In genomic region chr6:155710704-155711103, GRCh38 we compare ENCODE assay signal across 19 cellular contexts.
DNase-seq lines count a peak whose midpoint lies in the region; ATAC-seq, FAIRE-seq and TF ChIP-seq lines count a peak whose summit lies in the region.
"Had no signal": no experiment of that assay in that cellular context is flagged by ENCODE, and none has a peak within 500 bp of the region (broad histone marks: within the 10 kb centered on the region; RNA-seq: fewer than 3 reads in every experiment).

No MANE protein-coding gene starts in this region.

- H3K9me3 ChIP-seq in K562 (replicated peaks; ENCODE audit: control insufficient read depth, insufficient read depth, low read depth, low read length) (no peaks in the 10 kb centered on the region), neural progenitor cell (ENCODE audit: low read depth) (no peaks in the 10 kb centered on the region), colonic mucosa (no peaks in the 10 kb centered on the region)
- H3K9me3 ChIP-seq: SJCRH30 had no signal

- H3K36me3 Mint-ChIP-seq in neural progenitor cell (no peaks in the 10 kb centered on the region), progenitor cell of endocrine pancreas (ENCODE audit: insufficient read depth) (no peaks in the 10 kb centered on the region)
- H3K36me3 Mint-ChIP-seq: CD14-positive monocyte had no signal

- intact Hi-C loops in K562 (cut with micrococcal nuclease), result no loop called here
- intact Hi-C loops in colonic mucosa (cut with DNase I), result no loop called here

- H2AFZ ChIP-seq in K562 (ENCODE audit: low read depth, low read length) (no peak overlapping the region), neural progenitor cell (replicated peaks) (peak overlapping the region; percentile 2)

- H3K27ac Mint-ChIP-seq in neural progenitor cell (no peak overlapping the region), progenitor cell of endocrine pancreas (no peak overlapping the region)
- H3K27ac Mint-ChIP-seq: CD14-positive monocyte, HFFc6 had no signal

- DNase-seq in D721Med (ENCODE audit: insufficient read length, low spot score), result no peak
- DNase-seq in HT-29 (ENCODE audit: low spot score), result peak; percentile 45
- DNase-seq in K562 (ENCODE audit: extremely low read depth in 1 of 4, low spot score in 3 of 4), result no peak
- DNase-seq in neural progenitor cell (ENCODE audit: low spot score), result peak; percentile 8
- no peak for DNase-seq in progenitor cell of endocrine pancreas (ENCODE audit: low spot score, unreplicated experiment)
- DNase-seq in stimulated activated naive CD4-positive, alpha-beta T cell (lab: John Stamatoyannopoulos, UW), result no peak
- no peak for DNase-seq in colonic mucosa
- DNase-seq: DMS153, EL, HFFc6, NCI-H1092 treated with DMSO at 0.1 percent for 48 hours, NCI-H1694 treated with DMSO at 0.1 percent for 48 hours, NCI-H2107, NCI-H510A, NCI-H774, SJCRH30 had no signal

- H4K20me1 ChIP-seq in K562 (replicated peaks; ENCODE audit: control insufficient read depth, insufficient read depth, low read length) (no peaks in the 10 kb centered on the region), neural progenitor cell (ENCODE audit: low read depth) (no peaks in the 10 kb centered on the region)

- no peak overlapping the region for H3K27ac ChIP-seq in K562 (ENCODE audit: extremely low read depth, low read depth, low read length)
- no peak overlapping the region for H3K27ac ChIP-seq in neural progenitor cell
- no peak overlapping the region for H3K27ac ChIP-seq in colonic mucosa
- H3K27ac ChIP-seq: SJCRH30 had no signal

- BruUV-seq in K562 (replicated peaks; lab: Mats Ljungman, UMichigan), result no TSS peak

- no peak for TF ChIP-seq RAD21 in K562 (CRISPR knock-in tag; conservative IDR thresholded peaks at IDR 0.05 in 1 of 2, IDR thresholded peaks at IDR 0.05 in 1 of 2)

- FAIRE-seq in D721Med (lab: Jason Lieb, UNC), result peak; percentile 11
- no peak for FAIRE-seq in K562 (lab: Jason Lieb, UNC)
- FAIRE-seq: GM12878 had no signal

- no peak overlapping the region for H3K9ac ChIP-seq in K562 (ENCODE audit: insufficient read depth in 1 of 2, low read depth in 2 of 2, low read length in 2 of 2)
- H3K9ac ChIP-seq in neural progenitor cell, result no peak overlapping the region
- H3K9ac ChIP-seq in colonic mucosa (ENCODE audit: low read depth in 2 of 2, low read length in 2 of 2), result no peak overlapping the region

- no peaks in the 10 kb centered on the region for H3K4me1 Mint-ChIP-seq in neural progenitor cell
- peaks cover 12% of the 10 kb centered on the region for H3K4me1 Mint-ChIP-seq in progenitor cell of endocrine pancreas (ENCODE audit: low read depth)
- H3K4me1 Mint-ChIP-seq: CD14-positive monocyte had no signal

- H3F3A ChIP-seq in neural progenitor cell (ENCODE audit: low read depth), result peaks cover 10% of the 10 kb centered on the region

- H3K9me3 Mint-ChIP-seq in neural progenitor cell (no peaks in the 10 kb centered on the region), progenitor cell of endocrine pancreas (ENCODE audit: low read depth) (no peaks in the 10 kb centered on the region)

- peaks cover 2% of the 10 kb centered on the region for H3K27me3 Mint-ChIP-seq in neural progenitor cell (ENCODE audit: insufficient read depth, low read depth)
- H3K27me3 Mint-ChIP-seq in progenitor cell of endocrine pancreas, result no peaks in the 10 kb centered on the region

- TF ChIP-seq CTCF in D721Med (IDR thresholded peaks at IDR 0.05; ENCODE audit: insufficient read depth, missing control alignments) (no peak), K562 (IDR thresholded peaks at IDR 0.05 in 2 of 3, conservative IDR thresholded peaks at IDR 0.05 in 1 of 3; ENCODE audit: insufficient read depth in 2 of 3, low read depth in 1 of 3, low read length in 3 of 3) (no peak), neural progenitor cell (IDR thresholded peaks at IDR 0.05) (no peak), progenitor cell of endocrine pancreas (IDR thresholded peaks at IDR 0.05; ENCODE audit: unreplicated experiment) (no peak), colonic mucosa (IDR thresholded peaks at IDR 0.05) (no peak)

- H3K4me1 ChIP-seq in K562 (replicated peaks in 1 of 2; ENCODE audit: control insufficient read depth in 2 of 2, insufficient read depth in 2 of 2, low read length in 2 of 2) (no peaks in the 10 kb centered on the region; a peak in 1 of 5 replicates), neural progenitor cell (no peaks in the 10 kb centered on the region), colonic mucosa (no peaks in the 10 kb centered on the region)
- H3K4me1 ChIP-seq: SJCRH30 had no signal

- CTCF ChIA-PET in K562 (lab: Yijun Ruan, JAX; ENCODE audit: low intra/inter-chr PET ratio), result no interaction called here

- H3K4me3 ChIP-seq in K562 (no peak overlapping the region), neural progenitor cell (no peak overlapping the region), colonic mucosa (no peak overlapping the region)
- H3K4me3 ChIP-seq: GM12878, SJCRH30 had no signal

- H3K9me1 ChIP-seq in K562 (ENCODE audit: control insufficient read depth, insufficient read depth, low read length), result no peaks in the 10 kb centered on the region

- TF ChIP-seq EP300 in K562 (IDR thresholded peaks at IDR 0.05; ENCODE audit: low read length), result no peak

- H3K36me3 ChIP-seq in K562 (ENCODE audit: control insufficient read depth, insufficient read depth, low read length), result no peaks in the 10 kb centered on the region
- no peaks in the 10 kb centered on the region for H3K36me3 ChIP-seq in neural progenitor cell
- H3K36me3 ChIP-seq in colonic mucosa, result no peaks in the 10 kb centered on the region
- H3K36me3 ChIP-seq: SJCRH30 had no signal

- POLR2A ChIA-PET in K562 (lab: Yijun Ruan, JAX), result interaction anchor here (0.5 kb wide), 1 partner anchor 301 kb away, joined by 3 read pairs; no protein-coding TSS in a partner anchor

- ATAC-seq in K562, result peak; percentile 84
- ATAC-seq: GM12878, Panc1 had no signal

- no peak for TF ChIP-seq POLR2A in K562 (conservative IDR thresholded peaks at IDR 0.05)

- H3K79me2 ChIP-seq in K562 (ENCODE audit: control insufficient read depth, insufficient read depth, low read length) (no peaks in the 10 kb centered on the region), neural progenitor cell (ENCODE audit: low read depth) (no peaks in the 10 kb centered on the region)

- in situ Hi-C loops in K562 (cut with MboI), result no loop called here

- WGBS in K562 (ENCODE audit: insufficient coverage, low coverage, missing lambda C conversion rate), result 13% methylated on average over 2 of the region's 2 CpGs

- no peak overlapping the region for H3K4me3 Mint-ChIP-seq in neural progenitor cell
- H3K4me3 Mint-ChIP-seq in progenitor cell of endocrine pancreas (ENCODE audit: low read depth), result no peak overlapping the region
- H3K4me3 Mint-ChIP-seq: CD14-positive monocyte, HFFc6 had no signal

- H3K27me3 ChIP-seq in K562 (ENCODE audit: control insufficient read depth in 2 of 2, insufficient read depth in 2 of 2, low read length in 2 of 2), result no peaks in the 10 kb centered on the region
- no peaks in the 10 kb centered on the region for H3K27me3 ChIP-seq in neural progenitor cell
- no peaks in the 10 kb centered on the region for H3K27me3 ChIP-seq in colonic mucosa
- H3K27me3 ChIP-seq: SJCRH30 had no signal

- no peak overlapping the region for H3K4me2 ChIP-seq in K562 (ENCODE audit: insufficient read depth, low read length)
- no peak overlapping the region for H3K4me2 ChIP-seq in neural progenitor cell

TF ChIP-seq in K562, 482 proteins besides CTCF, POLR2A, EP300 and RAD21:
- TF ChIP-seq NCOA6 (IDR thresholded peaks at IDR 0.05), result no peak
- TF ChIP-seq TRIM24 (IDR thresholded peaks at IDR 0.05), result no peak
- TF ChIP-seq E2F4 (CRISPR knock-in tag; IDR thresholded peaks at IDR 0.05; ENCODE audit: low read depth), result no peak
- no peak for TF ChIP-seq ZNF707 (CRISPR knock-in tag; conservative IDR thresholded peaks at IDR 0.05)
- no peak for TF ChIP-seq COPS2 (conservative IDR thresholded peaks at IDR 0.05)
- no peak for TF ChIP-seq GABPB1 (CRISPR knock-in tag; IDR thresholded peaks at IDR 0.05)
- TF ChIP-seq SMC3 (conservative IDR thresholded peaks at IDR 0.05; ENCODE audit: insufficient read depth, low read depth, low read length), result no peak
TF ChIP-seq in K562: peak in this region for 0.

Comparison
In these comparisons a context has a peak if more than half of its experiments do, and no peak if none do; other contexts are left out.
1. DNase-seq: peak in HT-29 (single experiment) and neural progenitor cell (single experiment); none in D721Med (single experiment), K562 (0 of 4), progenitor cell of endocrine pancreas (single experiment), stimulated activated naive CD4-positive, alpha-beta T cell (0 of 6) and colonic mucosa (single experiment).